ENCODE assay signal across 12 cellular contexts in the genomic region with DNA sequence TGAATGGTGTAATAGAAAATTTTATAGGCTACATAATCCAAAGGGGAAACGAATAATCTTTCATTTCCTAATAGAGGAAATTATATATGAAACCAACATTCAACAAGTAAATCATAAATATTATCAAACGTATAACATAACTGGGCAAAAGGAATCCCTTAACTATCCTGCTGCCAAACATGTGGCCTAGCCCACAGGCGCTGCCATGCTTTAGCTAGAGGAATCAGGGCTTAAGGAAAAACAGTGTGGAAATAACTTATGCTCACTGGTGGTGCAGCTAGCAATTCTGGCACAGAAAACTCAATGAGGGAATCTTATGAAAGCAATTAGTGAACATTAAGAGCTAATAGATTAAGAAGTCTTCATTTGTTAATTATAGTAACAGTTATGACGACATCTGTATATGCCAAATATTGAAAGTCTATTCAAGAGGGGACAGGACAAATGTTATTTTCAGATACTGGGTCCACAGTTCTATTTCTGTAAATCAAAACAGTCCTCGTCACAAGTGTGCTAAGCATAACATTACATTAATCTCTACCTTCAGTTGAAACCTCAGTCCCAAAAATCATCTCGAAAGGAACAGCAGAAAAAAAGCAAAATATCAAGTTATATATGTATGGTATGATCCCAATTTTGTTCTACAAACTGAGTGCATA.
DNase-seq lines count a peak whose midpoint lies in the region; ATAC-seq and TF ChIP-seq lines count a peak whose summit lies in the region.
"Had no signal": no experiment of that assay in that cellular context is flagged by ENCODE, and none has a peak within 500 bp of the region (broad histone marks: within the 10 kb centered on the region; RNA-seq: fewer than 3 reads in every experiment).

No MANE protein-coding gene starts in this region.

- H3K27ac Mint-ChIP-seq in endodermal cell = no peak overlapping the region
- H3K27ac Mint-ChIP-seq in activated T-helper 2 cell treated with anti-CD3 and anti-CD28 coated beads, Interferon-gamma antibody, Interleukin-2, Interleukin-4, amounts not matched to agents 10 μg/mL and 5 μg/mL and 100 μg/mL, durations not matched to agents 14 hours and 24 hours and 36 hours = no peak overlapping the region

- H3K4me1 ChIP-seq in PC-3 (ENCODE audit: insufficient read depth, low read length) = peaks cover 13% of the 10 kb centered on the region
- peaks cover 23% of the 10 kb centered on the region for H3K4me1 ChIP-seq in endodermal cell (ENCODE audit: control insufficient read depth, insufficient read depth, low read length)
- H3K4me1 ChIP-seq in lower lobe of right lung = peaks cover 50% of the 10 kb centered on the region
- peaks cover 56 to 60% of the 10 kb centered on the region in 2 donors for H3K4me1 ChIP-seq in thyroid gland

- H3K36me3 Mint-ChIP-seq in endodermal cell (ENCODE audit: low read depth) = peaks cover 15% of the 10 kb centered on the region
- H3K36me3 Mint-ChIP-seq in activated T-helper 2 cell treated with anti-CD3 and anti-CD28 coated beads, Interferon-gamma antibody, Interleukin-2, Interleukin-4, amounts not matched to agents 10 μg/mL and 5 μg/mL and 100 μg/mL, durations not matched to agents 14 hours and 24 hours and 36 hours (ENCODE audit: low read depth) = no peaks in the 10 kb centered on the region

- no peaks in the 10 kb centered on the region for H3F3A ChIP-seq in PC-3 (ENCODE audit: low read length, unreplicated experiment)

- 92 to 100% methylated on average over 2 to 5 of the region's 6 CpGs for WGBS in endodermal cell (ENCODE audit: insufficient coverage in 1 of 2, insufficient read length in 1 of 2), 2 experiments
- 49 to 57% methylated on average over 6 of the region's 6 CpGs for WGBS in thyroid gland, 2 donors

- H3K27ac ChIP-seq in PC-3 (ENCODE audit: low read length) (no peak overlapping the region), endodermal cell (ENCODE audit: low read depth, low read length) (peak overlapping the region; percentile 39), lower lobe of right lung (peak overlapping the region; percentile 82), thyroid gland (peak overlapping the region; percentile 84 to 95 (median 91))

- CTCF ChIA-PET in PC-3 (lab: Charles Lee) = no interaction called here

- H3K27me3 Mint-ChIP-seq in endodermal cell (ENCODE audit: insufficient read depth) = no peaks in the 10 kb centered on the region
- H3K27me3 Mint-ChIP-seq in activated T-helper 2 cell treated with anti-CD3 and anti-CD28 coated beads, Interferon-gamma antibody, Interleukin-2, Interleukin-4, amounts not matched to agents 10 μg/mL and 5 μg/mL and 100 μg/mL, durations not matched to agents 14 hours and 24 hours and 36 hours (ENCODE audit: low read depth) = peaks cover 3% of the 10 kb centered on the region

- peaks cover 31% of the 10 kb centered on the region for H3K79me2 ChIP-seq in PC-3 (ENCODE audit: low read length)

- no peaks in the 10 kb centered on the region for H3K27me3 ChIP-seq in PC-3 (ENCODE audit: low read length)
- no peaks in the 10 kb centered on the region for H3K27me3 ChIP-seq in endodermal cell (ENCODE audit: control insufficient read depth, insufficient read depth, low read length, poor library complexity, severe bottlenecking)
- H3K27me3 ChIP-seq in lower lobe of right lung (ENCODE audit: low read depth) = no peaks in the 10 kb centered on the region
- no peaks in the 10 kb centered on the region for H3K27me3 ChIP-seq in thyroid gland

- 0 out of 2 replicates have a peak overlapping the region, but pooled peaks have one; percentile 10 for H3K4me2 ChIP-seq in PC-3 (ENCODE audit: low read length)

- ATAC-seq in PC-3 (peak; percentile 57; the same call in 1 of the 2 replicates), lower lobe of right lung (peak in 1 of 2 donors; percentile 46), HG03139 (IDR thresholded peaks at IDR 0.05; ENCODE audit: unreplicated experiment) (no peak), HG02970 (IDR thresholded peaks at IDR 0.05; ENCODE audit: low FRiP score, unreplicated experiment) (no peak)
- ATAC-seq: K562 had no signal

- POLR2A ChIA-PET in PC-3 (lab: Charles Lee; ENCODE audit: unreplicated experiment) = no interaction called here

- no TSS peak for BruUV-seq in PC-3 (replicated peaks; lab: Mats Ljungman, UMichigan)

- TF ChIP-seq POLR2A in thyroid gland (IDR thresholded peaks at IDR 0.05) = peak in 1 of 2 donors; percentile 19

- H3K4me3 ChIP-seq in PC-3 (ENCODE audit: low read length) (no peak overlapping the region), endodermal cell (ENCODE audit: low read length) (no peak overlapping the region), lower lobe of right lung (no peak overlapping the region), thyroid gland (replicated peaks in 1 of 3) (no peak overlapping the region)
- H3K4me3 ChIP-seq: K562 had no signal

- TF ChIP-seq CTCF in PC-3 (conservative IDR thresholded peaks at IDR 0.05; ENCODE audit: low read depth, low read length) (no peak), endodermal cell (conservative IDR thresholded peaks at IDR 0.05) (no peak), lower lobe of right lung (IDR thresholded peaks at IDR 0.05) (no peak), thyroid gland (IDR thresholded peaks at IDR 0.05) (no peak)

- no peaks in the 10 kb centered on the region for H4K20me1 ChIP-seq in PC-3 (ENCODE audit: low read length)

- peaks cover 47% of the 10 kb centered on the region for H3K4me1 Mint-ChIP-seq in endodermal cell
- no peaks in the 10 kb centered on the region for H3K4me1 Mint-ChIP-seq in activated T-helper 2 cell treated with anti-CD3 and anti-CD28 coated beads, Interferon-gamma antibody, Interleukin-2, Interleukin-4, amounts not matched to agents 10 μg/mL and 5 μg/mL and 100 μg/mL, durations not matched to agents 14 hours and 24 hours and 36 hours (ENCODE audit: low read depth)

- H3K36me3 ChIP-seq in PC-3 (ENCODE audit: low read depth, low read length) (peaks cover 4% of the 10 kb centered on the region), endodermal cell (ENCODE audit: control insufficient read depth, insufficient read depth, low read length) (peaks cover 7% of the 10 kb centered on the region), lower lobe of right lung (no peaks in the 10 kb centered on the region), thyroid gland (no peaks in the 10 kb centered on the region)

- DNase-seq in PC-3 = peak; percentile 19
- no peak for DNase-seq in endodermal cell
- DNase-seq in lower lobe of right lung = no peak
- DNase-seq in thyroid gland = no peak
- no peak for DNase-seq in GM19238 (ENCODE audit: insufficient read length, low spot score)
- DNase-seq in activated T-helper 2 cell treated with anti-CD3 and anti-CD28 coated beads, Interferon-gamma antibody, Interleukin-2, Interleukin-4, amounts not matched to agents 10 μg/mL and 5 μg/mL and 100 μg/mL, durations not matched to agents 14 hours and 24 hours and 36 hours (ENCODE audit: low spot score) = no peak
- DNase-seq: activated naive CD4-positive, alpha-beta T cell; NCI-H524 treated with DMSO at 0.1 percent for 48 hours; posterior cingulate gyrus had no signal

- intact Hi-C loops in PC-3 (cut with micrococcal nuclease) (no loop called here), lower lobe of right lung (cut with DNase I) (no loop called here), thyroid gland (cut with DNase I) (no loop called here)
- intact Hi-C loops in activated T-helper 2 cell treated with anti-CD3 and anti-CD28 coated beads, Interferon-gamma antibody, Interleukin-2, Interleukin-4, amounts not matched to agents 10 μg/mL and 5 μg/mL and 100 μg/mL, durations not matched to agents 14 hours and 24 hours and 36 hours (cut with micrococcal nuclease) = no loop called here

- no peaks in the 10 kb centered on the region for H3K9me2 ChIP-seq in PC-3 (replicated peaks; ENCODE audit: low read length)

- H2AFZ ChIP-seq in PC-3 (ENCODE audit: low read length) = no peak overlapping the region

- H3K4me3 Mint-ChIP-seq in endodermal cell = no peak overlapping the region
- no peak overlapping the region for H3K4me3 Mint-ChIP-seq in activated T-helper 2 cell treated with anti-CD3 and anti-CD28 coated beads, Interferon-gamma antibody, Interleukin-2, Interleukin-4, amounts not matched to agents 10 μg/mL and 5 μg/mL and 100 μg/mL, durations not matched to agents 14 hours and 24 hours and 36 hours (ENCODE audit: low read depth)

- no peaks in the 10 kb centered on the region for H3K9me3 ChIP-seq in PC-3 (ENCODE audit: low read length)
- peaks cover under 1% of the 10 kb centered on the region for H3K9me3 ChIP-seq in endodermal cell (ENCODE audit: control insufficient read depth, low read length)
- H3K9me3 ChIP-seq in lower lobe of right lung = no peaks in the 10 kb centered on the region
- H3K9me3 ChIP-seq in thyroid gland = no peaks in the 10 kb centered on the region

- H3K9ac ChIP-seq in PC-3 (ENCODE audit: low read length) = no peak overlapping the region
- no peak overlapping the region for H3K9ac ChIP-seq in endodermal cell (ENCODE audit: extremely low read depth, low read length, poor library complexity, severe bottlenecking)

- H3K9me3 Mint-ChIP-seq in endodermal cell = no peaks in the 10 kb centered on the region
- no peaks in the 10 kb centered on the region for H3K9me3 Mint-ChIP-seq in activated T-helper 2 cell treated with anti-CD3 and anti-CD28 coated beads, Interferon-gamma antibody, Interleukin-2, Interleukin-4, amounts not matched to agents 10 μg/mL and 5 μg/mL and 100 μg/mL, durations not matched to agents 14 hours and 24 hours and 36 hours
